In genomic region chr21:16377120-16377658, GRCh38 we compare ENCODE assay signal across 21 cellular contexts.
A peak's percentile ranks its signal among the peaks of the same experiment; 100 is the strongest.
DNase-seq lines count a peak whose midpoint lies in the region; ATAC-seq and TF ChIP-seq lines count a peak whose summit lies in the region.
"Had no signal": no experiment of that assay in that cellular context is flagged by ENCODE, and none has a peak within 500 bp of the region (broad histone marks: within the 10 kb centered on the region; RNA-seq: fewer than 3 reads in every experiment).

No MANE protein-coding gene starts in this region.

- no peaks in the 10 kb centered on the region for H3K9me3 ChIP-seq in right atrium auricular region
- no peaks in the 10 kb centered on the region for H3K9me3 ChIP-seq in sigmoid colon
- H3K9me3 ChIP-seq: upper lobe of left lung had no signal

- H3K27me3 ChIP-seq in right atrium auricular region, result no peaks in the 10 kb centered on the region
- no peaks in the 10 kb centered on the region for H3K27me3 ChIP-seq in sigmoid colon
- H3K27me3 ChIP-seq: neural progenitor cell, upper lobe of left lung had no signal

- H3K4me1 ChIP-seq in right atrium auricular region (peaks cover 0 to 37% of the 10 kb centered on the region in 2 donors), sigmoid colon (peaks cover 0 to 39% (median 33%) of the 10 kb centered on the region in 4 donors)
- H3K4me1 ChIP-seq: neural progenitor cell had no signal

- TF ChIP-seq CTCF in right atrium auricular region (IDR thresholded peaks at IDR 0.05) (no peak), sigmoid colon (IDR thresholded peaks at IDR 0.05) (no peak)

- intact Hi-C loops in Right ventricle myocardium inferior (cut with DNase I) (loop anchor here (2.0 kb wide), 1 partner anchor 42 kb away; no protein-coding TSS in a partner anchor), cardiac septum (cut with DNase I) (loop anchor here (5.0 kb wide), 1 partner anchor 40 kb away; no protein-coding TSS in a partner anchor), sigmoid colon (cut with DNase I) (no loop called here)

- peak overlapping the region; percentile 69 to 90 for H3K27ac ChIP-seq in right atrium auricular region
- H3K27ac ChIP-seq in sigmoid colon, result peak overlapping the region in 3 of 4 donors; percentile 58 to 76 (median 67)
- H3K27ac ChIP-seq: neural progenitor cell had no signal

- H3K4me3 ChIP-seq in right atrium auricular region (no peak overlapping the region), sigmoid colon (no peak overlapping the region)
- H3K4me3 ChIP-seq: neural progenitor cell, upper lobe of left lung had no signal

- no peak for DNase-seq in Right ventricle myocardium inferior (ENCODE audit: missing footprints)
- DNase-seq in cardiac septum (ENCODE audit: low spot score), result no peak
- no peak for DNase-seq in right atrium auricular region (ENCODE audit: low spot score)
- no peak for DNase-seq in sigmoid colon
- DNase-seq in MV-4-11 (lab: John Stamatoyannopoulos, UW), result no peak
- DNase-seq in NCI-H1092 (lab: John Stamatoyannopoulos, UW), result no peak
- DNase-seq: 8988T; activated CD4-positive, alpha-beta T cell treated with anti-CD3 and anti-CD28 coated beads, Interleukin-2, amount 10 ng/mL, durations not matched to agents 7 days and 5 days; Calu3; H7; kidney glomerular epithelial cell; NCI-H1436 treated with DMSO at 0.1 percent for 48 hours; NCI-H2171; NCI-H526 treated with DMSO at 0.1 percent for 48 hours; retina; upper lobe of left lung had no signal

- 81 to 82% methylated on average over 6 of the region's 6 CpGs for WGBS in sigmoid colon, 2 donors

- TF ChIP-seq EP300 in sigmoid colon (IDR thresholded peaks at IDR 0.05), result no peak

- no peak for TF ChIP-seq POLR2A in sigmoid colon (IDR thresholded peaks at IDR 0.05)

- ATAC-seq in Right ventricle myocardium inferior, result peak; percentile 51
- ATAC-seq in HG03159 (IDR thresholded peaks at IDR 0.05; ENCODE audit: unreplicated experiment), result no peak
- no peak for ATAC-seq in GM18867 (IDR thresholded peaks at IDR 0.05; ENCODE audit: unreplicated experiment)
- ATAC-seq: HepG2; stimulated activated memory B cell treated with anti-CD40 and anti-IgM and Interleukin-4, amounts not matched to agents 10 μg/mL and 1 μg/mL and 100 μg/mL, for 72 hours had no signal

- H3K36me3 ChIP-seq in right atrium auricular region, result no peaks in the 10 kb centered on the region
- no peaks in the 10 kb centered on the region for H3K36me3 ChIP-seq in sigmoid colon
- H3K36me3 ChIP-seq: neural progenitor cell, upper lobe of left lung had no signal
